In genomic region chr16:84560269-84560668, GRCh38 we compare ENCODE assay signal across 1 cellular context.
TF ChIP-seq lines count a peak whose summit lies in the region.

No MANE protein-coding gene starts in this region.

TF ChIP-seq in GM23338, 12 proteins besides CTCF, POLR2A, EP300 and RAD21 (continued from another document):
- TF ChIP-seq ETS1 (IDR thresholded peaks at IDR 0.05) (no peak), ZNF462 (CRISPR knock-in tag; IDR thresholded peaks at IDR 0.05) (no peak), NANOG (IDR thresholded peaks at IDR 0.05; ENCODE audit: borderline replicate concordance) (no peak), ZNF114 (CRISPR knock-in tag; IDR thresholded peaks at IDR 0.05) (no peak), CREB1 (CRISPR knock-in tag; IDR thresholded peaks at IDR 0.05; ENCODE audit: low read depth) (no peak), ZNF331 (CRISPR knock-in tag; IDR thresholded peaks at IDR 0.05; ENCODE audit: low read depth) (no peak), REST (IDR thresholded peaks at IDR 0.05; ENCODE audit: unreplicated experiment) (no peak), STAT1 (IDR thresholded peaks at IDR 0.05; ENCODE audit: unreplicated experiment) (no peak), POLR2AphosphoS5 (IDR thresholded peaks at IDR 0.05; ENCODE audit: low read depth) (no peak)
